Comparison of ENCODE assay signal across 1 cellular context in the genomic region with DNA sequence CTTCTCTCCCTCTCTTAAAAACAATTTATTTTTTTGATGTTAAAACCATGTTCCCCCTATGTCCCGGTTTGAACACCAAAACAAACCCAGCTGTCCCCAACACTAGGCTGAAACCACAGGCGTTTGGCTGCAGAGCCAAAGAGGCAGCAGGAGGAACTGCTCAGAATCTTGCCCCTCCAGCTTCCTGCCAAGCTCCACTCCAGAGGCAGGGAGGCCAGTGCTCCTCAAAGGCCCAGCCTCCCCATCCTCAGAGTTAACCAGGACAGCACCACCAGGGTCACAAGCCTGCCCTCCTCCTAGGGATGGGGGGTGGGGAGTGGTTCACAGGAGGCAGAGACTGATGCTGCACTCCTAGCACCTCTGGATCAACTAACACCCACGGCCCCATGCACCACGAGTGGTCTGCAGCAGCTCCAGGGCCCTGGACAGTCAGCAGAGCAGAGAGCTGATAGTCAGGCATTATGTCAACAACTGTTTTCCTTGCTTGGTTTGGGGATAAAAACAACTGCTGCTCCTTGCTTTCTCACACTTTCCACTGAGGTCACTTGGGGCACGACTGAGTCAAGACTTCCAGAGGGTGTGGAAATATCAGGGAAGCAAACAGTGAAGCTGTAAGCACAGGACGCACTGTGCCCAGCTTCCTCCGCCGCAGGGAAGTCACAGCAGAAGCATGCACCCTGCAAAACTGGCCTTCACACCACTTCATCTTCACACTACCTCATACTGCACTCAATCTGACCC.
TF ChIP-seq lines count a peak whose summit lies in the region.

No MANE protein-coding gene starts in this region.

TF ChIP-seq in IMR-90, 13 proteins besides CTCF, POLR2A, EP300 and RAD21 (continued from another document):
- TF ChIP-seq FOS (IDR thresholded peaks at IDR 0.05; ENCODE audit: low read depth, low read length), result no peak
